Comparison of ENCODE assay signal across 8 cellular contexts in genomic region chrX:21374163-21374993, GRCh38. TPM values are rescaled to one million over a fixed set of nuclear protein-coding genes. Genes with fewer than 3 reads are reported as not detected.
DNase-seq lines count a peak whose midpoint lies in the region; ATAC-seq, FAIRE-seq and TF ChIP-seq lines count a peak whose summit lies in the region.

Gene CNKSR2 (plus strand): TSS chrX:21374418. CDS start chrX:21374898, 480 bp downstream.

- H3K27me3 Mint-ChIP-seq in chondrocyte (ENCODE audit: low read depth), result peaks cover 33% of the 10 kb centered on the region

- peak; percentile 32 for DNase-seq in GM12892 (ENCODE audit: insufficient read length)
- DNase-seq in NCI-H2029 (lab: John Stamatoyannopoulos, UW), result peak; percentile 43
- DNase-seq in activated CD4-positive, CD25-positive, alpha-beta regulatory T cell treated with anti-CD3 and anti-CD28 coated beads, Interleukin-2, amount 50 U/mL, for 16 hours (ENCODE audit: low read depth, low spot score), result peak; percentile 39
- peak; percentile 92 for DNase-seq in chondrocyte (ENCODE audit: low spot score)
- no peak for DNase-seq in lung (ENCODE audit: low spot score)
- peak; percentile 48 for DNase-seq in stimulated activated CD8-positive, alpha-beta memory T cell treated with anti-CD3 and anti-CD28 coated beads, Interleukin-12 subunit alpha, Interleukin-12 subunit beta, amount 100 ng/mL, for 4 hours (ENCODE audit: low read depth)
- no peak for DNase-seq in dedifferentiated amniotic fluid mesenchymal stem cell (ENCODE audit: extremely low spot score)

- H3K36me3 ChIP-seq in lung (ENCODE audit: control insufficient read depth in 2 of 2, insufficient read depth in 2 of 2, low read length in 2 of 2), result no peaks in the 10 kb centered on the region

- H3K4me3 ChIP-seq in lung, result peak within 1 kb of the TSS; percentile 17

- peak within 1 kb of the TSS; percentile 49 for H3K27ac Mint-ChIP-seq in chondrocyte (ENCODE audit: unreplicated experiment)

- ATAC-seq in HG02759 (IDR thresholded peaks at IDR 0.05; ENCODE audit: unreplicated experiment) (peak; percentile 84), lung (ENCODE audit: insufficient read depth, low FRiP score) (peak; percentile 60)

- WGBS in lung, 2 donors, result 0 to 38% methylated on average over 19 to 94 of the region's 94 CpGs

- no peaks in the 10 kb centered on the region for H3K9me3 Mint-ChIP-seq in chondrocyte (ENCODE audit: low read depth)

- TF ChIP-seq CTCF in chondrocyte (IDR thresholded peaks at IDR 0.05) (no peak), lung (IDR thresholded peaks at IDR 0.05; ENCODE audit: control extremely low read depth, extremely low read depth) (no peak)

- no peaks in the 10 kb centered on the region for H3K27me3 ChIP-seq in lung (ENCODE audit: control insufficient read depth, insufficient read depth)

- H3K27ac ChIP-seq in lung (ENCODE audit: low read depth in 1 of 2, low read length in 1 of 2), result peak within 1 kb of the TSS in 1 of 2 donors; percentile 31

- peaks cover 0 to 6% of the 10 kb centered on the region in 2 donors for H3K9me3 ChIP-seq in lung (ENCODE audit: control insufficient read depth in 2 of 2, insufficient read depth in 1 of 2, low read length in 1 of 2)

- no peaks in the 10 kb centered on the region for H3K36me3 Mint-ChIP-seq in chondrocyte (ENCODE audit: low read depth)

- FAIRE-seq in GM12892 (lab: Jason Lieb, UNC), result no peak

- H3K4me1 ChIP-seq in lung (ENCODE audit: control insufficient read depth in 2 of 2, insufficient read depth in 2 of 2, low read length in 2 of 2), result peaks cover 0 to 6% of the 10 kb centered on the region in 2 donors

- TF ChIP-seq POLR2A in GM12892 (IDR thresholded peaks at IDR 0.05; ENCODE audit: low read depth, low read length), result no peak

- peaks cover 5% of the 10 kb centered on the region for H3K4me1 Mint-ChIP-seq in chondrocyte (ENCODE audit: low read depth)

- H3K4me3 Mint-ChIP-seq in chondrocyte (ENCODE audit: unreplicated experiment), result peak within 1 kb of the TSS; percentile 89

RNA-seq across cellular contexts. Expression of gene CNKSR2, which starts in this region (rescaled TPM):
- polyA plus RNA-seq in GM12892 (2012; ENCODE audit: missing spikeins), result not detected
- 1.7 to 4.1 TPM (median 1.8 TPM) in 3 replicates for total RNA-seq in chondrocyte
- 10 to 100 TPM in 1 of 2 donors, 1 to 10 TPM in 1; 3.4 to 41.4 TPM for total RNA-seq in lung
- polyA plus RNA-seq in lung, result under 1 TPM; 0.74 to 0.79 TPM

Comparison
In these comparisons a context has a peak if more than half of its experiments do, and no peak if none do; other contexts are left out.
1. DNase-seq: peak in GM12892 (single experiment), NCI-H2029 (single experiment), activated CD4-positive, CD25-positive, alpha-beta regulatory T cell treated with anti-CD3 and anti-CD28 coated beads, Interleukin-2, amount 50 U/mL, for 16 hours (single experiment), chondrocyte (single experiment) and stimulated activated CD8-positive, alpha-beta memory T cell treated with anti-CD3 and anti-CD28 coated beads, Interleukin-12 subunit alpha, Interleukin-12 subunit beta, amount 100 ng/mL, for 4 hours (single experiment); none in lung (single experiment) and dedifferentiated amniotic fluid mesenchymal stem cell (single experiment).